In the genomic region with DNA sequence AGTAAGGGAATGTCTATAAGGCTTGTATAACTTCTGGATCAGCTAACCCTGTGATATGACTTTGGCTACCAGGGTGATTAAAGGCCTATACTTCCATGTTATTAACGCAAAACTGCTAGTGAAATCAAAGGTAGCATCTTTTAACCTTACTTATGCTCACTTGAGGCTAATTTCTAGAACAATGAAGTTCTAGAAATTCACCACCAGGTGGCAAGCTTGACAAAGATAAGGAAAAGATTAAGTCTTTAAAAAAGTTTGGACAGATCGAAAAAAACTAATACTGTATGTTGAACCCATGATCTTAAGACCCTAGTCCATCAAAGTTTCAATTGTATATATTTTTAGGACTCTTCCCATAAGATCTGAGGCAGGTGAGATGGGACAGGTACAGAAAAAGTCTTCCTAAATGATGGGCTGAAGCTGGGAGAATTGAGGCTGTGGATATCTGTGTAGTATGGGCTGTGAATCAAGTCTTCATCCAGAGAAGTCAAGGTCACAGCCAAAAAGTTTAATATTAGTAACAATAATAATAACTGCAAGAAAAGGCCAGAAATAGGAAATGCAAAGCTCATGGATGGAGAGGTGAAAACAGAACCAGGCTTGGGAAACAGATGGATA, we compare ENCODE assay signal across 8 cellular contexts. TPM values are rescaled to one million over a fixed set of nuclear protein-coding genes. Genes with fewer than 3 reads are reported as not detected.
DNase-seq lines count a peak whose midpoint lies in the region; ATAC-seq, FAIRE-seq and TF ChIP-seq lines count a peak whose summit lies in the region.

No MANE protein-coding gene starts in this region.

- TF ChIP-seq EP300 in K562 (IDR thresholded peaks at IDR 0.05; ENCODE audit: low read length): no peak

- FAIRE-seq in K562 (lab: Jason Lieb, UNC): peak; percentile 79

- H3K79me2 ChIP-seq in K562 (ENCODE audit: control insufficient read depth, insufficient read depth, low read length): no peaks in the 10 kb centered on the region

- peak; percentile 48 to 67; a peak in 3 of 4 replicates for TF ChIP-seq RAD21 in K562 (CRISPR knock-in tag; conservative IDR thresholded peaks at IDR 0.05 in 1 of 2, IDR thresholded peaks at IDR 0.05 in 1 of 2)

- H3K36me3 ChIP-seq in heart left ventricle (peaks cover 0 to 9% (median 0%) of the 10 kb centered on the region in 9 donors), K562 (ENCODE audit: control insufficient read depth, insufficient read depth, low read length) (peaks cover 12% of the 10 kb centered on the region; the same call in 1 of the 3 replicates), lung (ENCODE audit: control insufficient read depth in 2 of 2, insufficient read depth in 2 of 2, low read length in 2 of 2) (peaks cover 0 to 3% of the 10 kb centered on the region in 2 donors)

- H2AFZ ChIP-seq in K562 (ENCODE audit: low read depth, low read length): no peak overlapping the region

- no peak overlapping the region for H3K27ac ChIP-seq in heart left ventricle
- H3K27ac ChIP-seq in K562 (ENCODE audit: extremely low read depth, low read depth, low read length): no peak overlapping the region
- no peak overlapping the region for H3K27ac ChIP-seq in lung (ENCODE audit: low read depth in 1 of 2, low read length in 1 of 2)

- H3K27me3 ChIP-seq in heart left ventricle (no peaks in the 10 kb centered on the region), K562 (ENCODE audit: control insufficient read depth in 2 of 2, insufficient read depth in 2 of 2, low read length in 2 of 2) (no peaks in the 10 kb centered on the region), lung (ENCODE audit: control insufficient read depth, insufficient read depth) (no peaks in the 10 kb centered on the region)

- H3K9me3 ChIP-seq in heart left ventricle: no peaks in the 10 kb centered on the region
- H3K9me3 ChIP-seq in K562 (replicated peaks; ENCODE audit: control insufficient read depth, insufficient read depth, low read depth, low read length): no peaks in the 10 kb centered on the region
- no peaks in the 10 kb centered on the region for H3K9me3 ChIP-seq in lung (ENCODE audit: control insufficient read depth in 2 of 2, insufficient read depth in 1 of 2, low read length in 1 of 2)

- in situ Hi-C loops in K562 (cut with MboI): loop anchor here (10.0 kb wide), 1 partner anchor 641 kb away; no protein-coding TSS in a partner anchor

- H3K9me1 ChIP-seq in K562 (ENCODE audit: control insufficient read depth, insufficient read depth, low read length): no peaks in the 10 kb centered on the region

- DNase-seq in heart left ventricle (no peak), Right ventricle myocardium superior (no peak), MV-4-11 (lab: John Stamatoyannopoulos, UW) (peak; percentile 38), K562 (ENCODE audit: extremely low read depth in 1 of 4, low spot score in 3 of 4) (peak in 3 of 4 experiments; percentile 24 to 48 (median 33)), lung (ENCODE audit: low spot score) (no peak)
- DNase-seq in stimulated activated CD4-positive, alpha-beta T cell treated with anti-CD3 and anti-CD28 coated beads, Interleukin-4, amount 100 ng/mL, for 4 hours: no peak

- H3K4me1 ChIP-seq in heart left ventricle (peaks cover 0 to 17% (median 0%) of the 10 kb centered on the region in 12 donors), K562 (replicated peaks in 1 of 2; ENCODE audit: control insufficient read depth in 2 of 2, insufficient read depth in 2 of 2, low read length in 2 of 2) (no peaks in the 10 kb centered on the region), lung (ENCODE audit: control insufficient read depth in 2 of 2, insufficient read depth in 2 of 2, low read length in 2 of 2) (peaks cover 0 to 7% of the 10 kb centered on the region in 2 donors)

- CTCF ChIA-PET in K562 (lab: Yijun Ruan, JAX; ENCODE audit: low intra/inter-chr PET ratio): interaction anchor here (0.6 to 1.6 kb wide), 4 partner anchors 457 to 1175 kb away, joined by 3 to 15 read pairs (median 6); no protein-coding TSS in a partner anchor

- POLR2A ChIA-PET in K562 (lab: Yijun Ruan, JAX): interaction anchor here (1.1 kb wide), 1 partner anchor 17 kb away, joined by 3 read pairs; no protein-coding TSS in a partner anchor

- ATAC-seq in heart left ventricle: no peak
- no peak for ATAC-seq in Right ventricle myocardium superior (ENCODE audit: poor library complexity)
- ATAC-seq in K562: peak; percentile 68
- ATAC-seq in lung (ENCODE audit: insufficient read depth, low FRiP score): no peak
- no peak for ATAC-seq in HG02840 (IDR thresholded peaks at IDR 0.05; ENCODE audit: low FRiP score, unreplicated experiment)
- no peak for ATAC-seq in HG02852 (IDR thresholded peaks at IDR 0.05; ENCODE audit: unreplicated experiment)

- H4K20me1 ChIP-seq in K562 (replicated peaks; ENCODE audit: control insufficient read depth, insufficient read depth, low read length): no peaks in the 10 kb centered on the region

- no peak overlapping the region for H3K9ac ChIP-seq in K562 (ENCODE audit: insufficient read depth in 1 of 2, low read depth in 2 of 2, low read length in 2 of 2)

- TF ChIP-seq CTCF in heart left ventricle (IDR thresholded peaks at IDR 0.05): peak; percentile 46 to 72 (median 59)
- TF ChIP-seq CTCF in K562 (IDR thresholded peaks at IDR 0.05 in 2 of 3, conservative IDR thresholded peaks at IDR 0.05 in 1 of 3; ENCODE audit: insufficient read depth in 2 of 3, low read depth in 1 of 3, low read length in 3 of 3): peak; percentile 33 to 55 (median 55); a peak in 4 of 6 replicates
- peak; percentile 54 for TF ChIP-seq CTCF in lung (IDR thresholded peaks at IDR 0.05; ENCODE audit: control extremely low read depth, extremely low read depth)

- 46 to 61% (median 50%) methylated on average over 2 of the region's 2 CpGs for WGBS in heart left ventricle, 4 donors
- WGBS in K562 (ENCODE audit: insufficient coverage, low coverage, missing lambda C conversion rate): 3% methylated on average over 2 of the region's 2 CpGs
- 44 to 46% methylated on average over 2 of the region's 2 CpGs for WGBS in lung, 2 donors

- no TSS peak for BruUV-seq in K562 (replicated peaks; lab: Mats Ljungman, UMichigan)

- H3K4me3 ChIP-seq in heart left ventricle (no peak overlapping the region), K562 (no peak overlapping the region), lung (no peak overlapping the region)

- TF ChIP-seq POLR2A in heart left ventricle (IDR thresholded peaks at IDR 0.05): no peak
- no peak for TF ChIP-seq POLR2A in K562 (conservative IDR thresholded peaks at IDR 0.05)

- intact Hi-C loops in heart left ventricle (cut with DNase I): loop anchor here in 1 of 10 donors (10.0 kb wide), 1 partner anchor 481 kb away; no protein-coding TSS in a partner anchor
- intact Hi-C loops in Right ventricle myocardium superior (cut with DNase I): no loop called here
- intact Hi-C loops in K562 (cut with micrococcal nuclease): no loop called here

- no peak overlapping the region for H3K4me2 ChIP-seq in K562 (ENCODE audit: insufficient read depth, low read length)

RNA-seq across cellular contexts. Expression of a gene that starts 18.8 kb away (rescaled TPM):
- total RNA-seq in heart left ventricle (10 to 100 TPM in 2 of 9 donors, 1 to 10 TPM in 7; 5.4 to 12.0 (median 6.8) TPM), Right ventricle myocardium superior (9.1 TPM), K562 (2014; rRNA removed) (19.2 and 19.8 TPM in 2 replicates), K562 (2014; rRNA removed; fragmentation: Illumina TruSeq; extraction: Trizol) (44.6 and 48.5 TPM in 2 replicates), K562 (2015; rRNA removed; fragmentation: Illumina TruSeq; extraction: Trizol) (31.7 and 33.7 TPM in 2 replicates), K562 (2021) (30.5 and 32.8 TPM in 2 replicates), lung (10 to 100 TPM; 21.6 to 22.3 TPM)
- polyA plus RNA-seq in heart left ventricle (1 to 10 TPM; 3.7 to 6.6 TPM), K562 (2011; rRNA removed) (34.3 and 60.3 TPM in 2 replicates), K562 (2014; fragmentation: Illumina TruSeq; extraction: Trizol) (38.4 and 47.6 TPM in 2 replicates), K562 (2014; fragmentation: Nextera tagmentation; extraction: Ambion mirVana) (10 to 100 TPM; 51.8 to 54.8 TPM), K562 (2014; rRNA removed) (36.3 and 37.4 TPM in 2 replicates), lung (10 to 100 TPM; 20.5 to 21.8 TPM)
- 16.8 and 37.2 TPM in 2 replicates for total RNA-seq in K562 (2011; cell fraction: chromatin; rRNA removed; ENCODE audit: low replicate concordance)
- total RNA-seq in K562 (2011; cell fraction: nucleolus; rRNA removed): 5.0 and 7.2 TPM in 2 replicates
- 13.6 and 14.5 TPM in 2 replicates for total RNA-seq in K562 (2011; cell fraction: nucleoplasm; rRNA removed)
- polyA plus RNA-seq in K562 (2011; cell fraction: cytosol; rRNA removed): 13.0 and 21.2 TPM in 2 replicates
- 14.7 and 17.9 TPM in 2 replicates for polyA plus RNA-seq in K562 (2011; cell fraction: nucleus; rRNA removed)
- 25.7 and 30.4 TPM in 2 replicates for polyA plus RNA-seq in K562 (2012)
- polyA minus RNA-seq in K562 (2011; rRNA and poly(A)+ RNA removed): 47.2 and 54.4 TPM in 2 replicates
- 12.9 and 21.0 TPM in 2 replicates for polyA minus RNA-seq in K562 (2011; cell fraction: cytosol; rRNA and poly(A)+ RNA removed)
- polyA minus RNA-seq in K562 (2011; cell fraction: nucleus; rRNA and poly(A)+ RNA removed): 8.3 and 13.2 TPM in 2 replicates

RNA-seq across cellular contexts. Expression of a gene that starts 18.8 kb away (rescaled TPM):
- total RNA-seq in heart left ventricle: 10 to 100 TPM; 11.2 to 18.1 (median 12.6) TPM
- polyA plus RNA-seq in heart left ventricle: 10 to 100 TPM in 1 of 2 donors, 1 to 10 TPM in 1; 2.4 to 12.9 TPM
- total RNA-seq in Right ventricle myocardium superior: 9.1 TPM
- total RNA-seq in K562 (2011; cell fraction: chromatin; rRNA removed; ENCODE audit: low replicate concordance): 12.3 and 38.0 TPM in 2 replicates
- total RNA-seq in K562 (2011; cell fraction: nucleolus; rRNA removed): 6.8 and 8.6 TPM in 2 replicates
- 17.7 and 24.4 TPM in 2 replicates for total RNA-seq in K562 (2011; cell fraction: nucleoplasm; rRNA removed)
- 11.4 and 12.9 TPM in 2 replicates for total RNA-seq in K562 (2014; rRNA removed)
- total RNA-seq in K562 (2014; rRNA removed; fragmentation: Illumina TruSeq; extraction: Trizol): 21.2 and 24.9 TPM in 2 replicates
- total RNA-seq in K562 (2015; rRNA removed; fragmentation: Illumina TruSeq; extraction: Trizol): 19.2 and 19.4 TPM in 2 replicates
- 19.0 and 21.8 TPM in 2 replicates for total RNA-seq in K562 (2021)
- polyA plus RNA-seq in K562 (2011; rRNA removed): 8.4 and 12.7 TPM in 2 replicates
- 4.5 and 6.4 TPM in 2 replicates for polyA plus RNA-seq in K562 (2011; cell fraction: cytosol; rRNA removed)
- 7.3 and 7.4 TPM in 2 replicates for polyA plus RNA-seq in K562 (2011; cell fraction: nucleus; rRNA removed)
- 10.5 and 10.7 TPM in 2 replicates for polyA plus RNA-seq in K562 (2012)
- 16.4 and 21.7 TPM in 2 replicates for polyA plus RNA-seq in K562 (2014; fragmentation: Illumina TruSeq; extraction: Trizol)
- polyA plus RNA-seq in K562 (2014; fragmentation: Nextera tagmentation; extraction: Ambion mirVana): 10 to 100 TPM; 12.3 to 13.0 TPM
- polyA plus RNA-seq in K562 (2014; rRNA removed): 9.5 and 10.2 TPM in 2 replicates
- polyA minus RNA-seq in K562 (2011; rRNA and poly(A)+ RNA removed): 23.2 and 24.0 TPM in 2 replicates
- polyA minus RNA-seq in K562 (2011; cell fraction: cytosol; rRNA and poly(A)+ RNA removed): 7.2 and 7.9 TPM in 2 replicates
- 10.4 and 13.1 TPM in 2 replicates for polyA minus RNA-seq in K562 (2011; cell fraction: nucleus; rRNA and poly(A)+ RNA removed)
- total RNA-seq in lung: 10 to 100 TPM; 15.7 to 17.3 TPM
- 1 to 10 TPM; 3.1 to 8.2 TPM for polyA plus RNA-seq in lung

RNA-seq across cellular contexts. Expression of a gene that starts 49.0 kb away (rescaled TPM):
- total RNA-seq in heart left ventricle (10 to 100 TPM in 2 of 9 donors, 1 to 10 TPM in 7; 1.2 to 30.1 (median 6.1) TPM), Right ventricle myocardium superior (6.6 TPM), K562 (2014; rRNA removed) (not detected in 2 replicates), K562 (2014; rRNA removed; fragmentation: Illumina TruSeq; extraction: Trizol) (0.11 TPM in 1 of 2 replicates, not detected in the other), K562 (2015; rRNA removed; fragmentation: Illumina TruSeq; extraction: Trizol) (0.14 TPM in 1 of 2 replicates, not detected in the other), K562 (2021) (0.22 TPM in 1 of 2 replicates, not detected in the other), lung (10 to 100 TPM; 32.3 to 34.9 TPM)
- polyA plus RNA-seq in heart left ventricle (1 to 10 TPM; 2.4 to 4.0 TPM), K562 (2011; rRNA removed) (0.05 and 0.11 TPM in 2 replicates), K562 (2014; fragmentation: Illumina TruSeq; extraction: Trizol) (0.07 TPM in 1 of 2 replicates, not detected in the other), K562 (2014; fragmentation: Nextera tagmentation; extraction: Ambion mirVana) (under 1 TPM in 1 of 2 experiments, not detected in 1; 0.07 TPM), K562 (2014; rRNA removed) (not detected in 2 replicates), lung (10 to 100 TPM in 1 of 2 donors, 1 to 10 TPM in 1; 7.4 to 18.6 TPM)
- not detected in 2 replicates for total RNA-seq in K562 (2011; cell fraction: chromatin; rRNA removed; ENCODE audit: low replicate concordance)
- total RNA-seq in K562 (2011; cell fraction: nucleolus; rRNA removed): not detected in 2 replicates
- total RNA-seq in K562 (2011; cell fraction: nucleoplasm; rRNA removed): not detected in 2 replicates
- 0.04 TPM in 1 of 2 replicates, not detected in the other for polyA plus RNA-seq in K562 (2011; cell fraction: cytosol; rRNA removed)
- polyA plus RNA-seq in K562 (2011; cell fraction: nucleus; rRNA removed): 0.18 TPM in 1 of 2 replicates, not detected in the other
- 0.04 and 0.43 TPM in 2 replicates for polyA plus RNA-seq in K562 (2012)
- polyA minus RNA-seq in K562 (2011; rRNA and poly(A)+ RNA removed): 0.51 TPM in 1 of 2 replicates, not detected in the other
- not detected in 2 replicates for polyA minus RNA-seq in K562 (2011; cell fraction: cytosol; rRNA and poly(A)+ RNA removed)
- not detected in 2 replicates for polyA minus RNA-seq in K562 (2011; cell fraction: nucleus; rRNA and poly(A)+ RNA removed)

Comparison
In these comparisons a context has a peak if more than half of its experiments do, and no peak if none do; other contexts are left out.
1. DNase-seq: peak in MV-4-11 (single experiment) and K562 (3 of 4); none in heart left ventricle (0 of 5), Right ventricle myocardium superior (single experiment), lung (single experiment) and stimulated activated CD4-positive, alpha-beta T cell treated with anti-CD3 and anti-CD28 coated beads, Interleukin-4, amount 100 ng/mL, for 4 hours (0 of 2).
2. Peak in every context shown above with its lines, with median percentiles within 50 percentile points of each other: CTCF ChIP-seq.